25 cellular contexts compared by ENCODE assay signal in genomic region chr1:36573445-36573844, GRCh38.
"Had no signal": no experiment of that assay in that cellular context is flagged by ENCODE, and none has a peak within 500 bp of the region (broad histone marks: within the 10 kb centered on the region; RNA-seq: fewer than 3 reads in every experiment).

No MANE protein-coding gene starts in this region.

- DNase-seq: dermis blood vessel endothelial cell; effector memory CD4-positive, alpha-beta T cell; foreskin keratinocyte; heart right ventricle; hippocampal formation; left cardiac atrium; natural killer cell; right cardiac atrium; sigmoid colon; stimulated activated CD4-positive, alpha-beta T cell treated with anti-CD3 and anti-CD28 coated beads, Interleukin-4, amount 100 ng/mL, for 4 hours; stimulated activated naive CD8-positive, alpha-beta T cell treated with anti-CD3 and anti-CD28 coated beads, Interleukin-15, Interleukin-2, amounts not matched to agents 100 U/mL and 50 U/mL, for 24 hours; substantia nigra; testis; tibial artery had no signal

- H3K4me1 Mint-ChIP-seq: memory B cell, natural killer cell, neural crest cell had no signal

- H3K36me3 Mint-ChIP-seq: memory B cell; natural killer cell; stimulated activated memory B cell treated with anti-CD40 and anti-IgM and Interleukin-4, amounts not matched to agents 10 μg/mL and 1 μg/mL and 100 μg/mL, for 72 hours; type B pancreatic cell had no signal

- H3K4me3 ChIP-seq: coronary artery, esophagus muscularis mucosa, gastroesophageal sphincter, heart right ventricle, left lung, lung, prostate gland, sigmoid colon, testis, tibial artery had no signal

- ATAC-seq: foreskin keratinocyte; gastroesophageal sphincter; heart right ventricle; left cardiac atrium; left lung; natural killer cell; right cardiac atrium; stimulated activated memory B cell treated with anti-CD40 and anti-IgM and Interleukin-4, amounts not matched to agents 10 μg/mL and 1 μg/mL and 100 μg/mL, for 72 hours; stimulated activated naive CD8-positive, alpha-beta T cell treated with anti-CD3 and anti-CD28 coated beads, Interleukin-15, Interleukin-2, amounts not matched to agents 100 U/mL and 50 U/mL, for 24 hours had no signal

- H3K9me3 Mint-ChIP-seq: memory B cell; natural killer cell; neural crest cell; stimulated activated memory B cell treated with anti-CD40 and anti-IgM and Interleukin-4, amounts not matched to agents 10 μg/mL and 1 μg/mL and 100 μg/mL, for 72 hours; type B pancreatic cell had no signal

- H3K4me3 Mint-ChIP-seq: memory B cell; natural killer cell; neural crest cell; stimulated activated memory B cell treated with anti-CD40 and anti-IgM and Interleukin-4, amounts not matched to agents 10 μg/mL and 1 μg/mL and 100 μg/mL, for 72 hours; type B pancreatic cell had no signal

- H3K36me3 ChIP-seq: esophagus muscularis mucosa, gastroesophageal sphincter, heart right ventricle, left lung, prostate gland, sigmoid colon, tibial artery had no signal

- H3K9me3 ChIP-seq: esophagus muscularis mucosa, gastroesophageal sphincter, heart right ventricle, left lung, prostate gland, sigmoid colon, testis, tibial artery had no signal

- H3K27ac Mint-ChIP-seq: memory B cell; natural killer cell; stimulated activated memory B cell treated with anti-CD40 and anti-IgM and Interleukin-4, amounts not matched to agents 10 μg/mL and 1 μg/mL and 100 μg/mL, for 72 hours; type B pancreatic cell had no signal

- H3K27ac ChIP-seq: coronary artery, esophagus muscularis mucosa, foreskin keratinocyte, gastroesophageal sphincter, heart right ventricle, left lung, parathyroid adenoma, prostate gland, sigmoid colon, testis, tibial artery had no signal

- H3K27me3 ChIP-seq: testis had no signal

- H3K4me1 ChIP-seq: esophagus muscularis mucosa, foreskin keratinocyte, gastroesophageal sphincter, heart right ventricle, left lung, parathyroid adenoma, prostate gland, sigmoid colon, testis, tibial artery had no signal
